Comparison of ENCODE assay signal across 19 cellular contexts in the genomic region with DNA sequence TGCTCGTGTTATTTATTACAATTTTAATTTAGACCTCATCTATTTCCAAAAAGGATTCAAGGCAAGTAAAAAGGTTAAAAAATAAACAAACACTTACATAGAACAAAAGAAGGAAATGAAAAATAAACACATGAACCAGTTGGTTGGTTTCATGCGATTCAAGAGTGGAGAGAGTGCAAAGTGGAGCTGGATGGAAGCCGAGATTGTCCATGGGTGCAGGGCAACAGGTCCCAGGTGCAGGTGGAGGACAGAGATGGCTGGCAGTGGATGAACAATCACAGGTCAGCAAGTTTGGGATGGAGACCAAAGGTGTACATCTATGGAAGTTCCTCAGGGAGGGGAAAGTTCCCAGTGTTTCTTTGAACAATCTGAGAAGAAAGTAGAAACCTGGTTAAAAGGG. TPM values are rescaled to one million over a fixed set of nuclear protein-coding genes. Genes with fewer than 3 reads are reported as not detected.
"Had no signal": no experiment of that assay in that cellular context is flagged by ENCODE, and none has a peak within 500 bp of the region (broad histone marks: within the 10 kb centered on the region; RNA-seq: fewer than 3 reads in every experiment).

No MANE protein-coding gene starts in this region.

- ATAC-seq: activated CD8-positive, alpha-beta memory T cell treated with anti-CD3 and anti-CD28 coated beads, Interleukin-2, amount 10 ng/mL, durations not matched to agents 7 days and 5 days; body of pancreas; esophagus mucosa; naive thymus-derived CD4-positive, alpha-beta T cell; right cardiac atrium; stimulated activated memory B cell treated with anti-CD40 and anti-IgM and Interleukin-4, amounts not matched to agents 10 μg/mL and 1 μg/mL and 100 μg/mL, for 72 hours had no signal

- H3K4me3 ChIP-seq: body of pancreas, lung, smooth muscle cell had no signal

- H3K36me3 ChIP-seq: neutrophil had no signal

- DNase-seq: activated CD4-positive, alpha-beta T cell treated with anti-CD3 and anti-CD28 coated beads, Interleukin-2, amount 50 U/mL, for 4 hours; activated CD4-positive, CD25-positive, alpha-beta regulatory T cell treated with anti-CD3 and anti-CD28 coated beads, Interleukin-2, amount 50 U/mL, for 72 hours; activated CD8-positive, alpha-beta memory T cell treated with anti-CD3 and anti-CD28 coated beads, Interleukin-2, amount 10 ng/mL, durations not matched to agents 7 days and 5 days; activated effector memory CD4-positive, alpha-beta T cell treated with Interleukin-2 at 50 U/mL for 16 hours; activated T-cell treated with anti-CD3 and anti-CD28 coated beads, Interleukin-2, amount 50 U/mL, for 24 hours; amniotic stem cell; body of pancreas; endodermal cell; hippocampal formation; naive thymus-derived CD4-positive, alpha-beta T cell; posterior cingulate gyrus; right cardiac atrium; substantia nigra had no signal

- H3K27me3 ChIP-seq: body of pancreas had no signal

- H3K4me2 ChIP-seq: smooth muscle cell had no signal

- H3K27ac ChIP-seq: body of pancreas, neutrophil had no signal

- H3K4me1 ChIP-seq: body of pancreas had no signal

- H3K9me3 ChIP-seq: body of pancreas, neutrophil had no signal

RNA-seq across cellular contexts. Expression of a gene that starts 11.6 kb away (rescaled TPM):
- total RNA-seq: activated CD8-positive, alpha-beta memory T cell treated with anti-CD3 and anti-CD28 coated beads, Interleukin-2, amount 10 ng/mL, durations not matched to agents 7 days and 5 days; esophagus mucosa; glomerular endothelial cell; smooth muscle cell had no signal
- polyA plus RNA-seq: naive thymus-derived CD4-positive, alpha-beta T cell; smooth muscle cell had no signal
